Comparison of ENCODE assay signal across 1 cellular context in genomic region chr7:39624202-39624807, GRCh38.
TF ChIP-seq lines count a peak whose summit lies in the region.

No MANE protein-coding gene starts in this region.

TF ChIP-seq in A549, 52 proteins besides CTCF, POLR2A, EP300 and RAD21 (continued from another document):
- TF ChIP-seq, protein P1, sequence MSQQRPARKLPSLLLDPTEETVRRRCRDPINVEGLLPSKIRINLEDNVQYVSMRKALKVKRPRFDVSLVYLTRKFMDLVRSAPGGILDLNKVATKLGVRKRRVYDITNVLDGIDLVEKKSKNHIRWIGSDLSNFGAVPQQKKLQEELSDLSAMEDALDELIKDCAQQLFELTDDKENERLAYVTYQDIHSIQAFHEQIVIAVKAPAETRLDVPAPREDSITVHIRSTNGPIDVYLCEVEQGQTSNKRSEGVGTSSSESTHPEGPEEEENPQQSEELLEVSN (IDR thresholded peaks at IDR 0.05; ENCODE audit: borderline replicate concordance, low read depth) = no peak
- TF ChIP-seq EHMT2 (IDR thresholded peaks at IDR 0.05; ENCODE audit: low read depth) = no peak
